22 cellular contexts compared by ENCODE assay signal in the genomic region with DNA sequence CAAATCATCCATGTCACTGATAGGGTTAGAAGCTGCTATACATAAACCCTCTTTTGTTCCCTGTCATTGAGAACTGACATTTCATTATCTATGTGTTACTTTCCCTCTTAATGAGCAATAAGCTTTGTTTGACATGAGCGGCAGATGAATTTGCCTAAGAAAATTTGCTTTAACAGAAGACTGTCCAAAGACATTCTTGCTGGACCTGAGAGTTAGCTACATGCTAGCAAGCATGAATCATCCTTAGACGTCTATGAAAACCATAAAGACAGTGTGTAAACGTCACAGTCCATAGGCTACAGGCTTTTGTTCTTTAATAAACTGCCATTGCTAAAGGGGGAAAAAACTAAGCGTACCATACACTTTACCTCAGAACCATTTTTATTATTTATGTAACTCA.
DNase-seq lines count a peak whose midpoint lies in the region; ATAC-seq and TF ChIP-seq lines count a peak whose summit lies in the region.
"Had no signal": no experiment of that assay in that cellular context is flagged by ENCODE, and none has a peak within 500 bp of the region (broad histone marks: within the 10 kb centered on the region; RNA-seq: fewer than 3 reads in every experiment).

No MANE protein-coding gene starts in this region.

- H3K4me3 ChIP-seq in GM23248, result no peak overlapping the region
- no peak overlapping the region for H3K4me3 ChIP-seq in RWPE2 (ENCODE audit: severe bottlenecking)
- no peak overlapping the region for H3K4me3 ChIP-seq in epithelial cell of esophagus (ENCODE audit: low read length)
- H3K4me3 ChIP-seq in osteoblast (ENCODE audit: insufficient read depth, low read length), result no peak overlapping the region
- H3K4me3 ChIP-seq: body of pancreas, colonic mucosa, PC-9 had no signal

- H3F3A ChIP-seq in GM23248 (ENCODE audit: insufficient read depth), result no peaks in the 10 kb centered on the region

- 53 to 57% methylated on average over 4 of the region's 4 CpGs for WGBS in GM23248 (ENCODE audit: low coverage in 1 of 2, low lambda C conversion rate in 2 of 2, missing lambda C conversion rate in 2 of 2), 2 experiments

- no peak overlapping the region for H3K9ac ChIP-seq in GM23248
- H3K9ac ChIP-seq: parathyroid adenoma had no signal

- H4K20me1 ChIP-seq in GM23248 (ENCODE audit: insufficient read depth) (no peaks in the 10 kb centered on the region), osteoblast (ENCODE audit: insufficient read depth, low read length) (no peaks in the 10 kb centered on the region)

- H3K4me2 ChIP-seq in GM23248 (ENCODE audit: unreplicated experiment) (no peak overlapping the region), osteoblast (ENCODE audit: insufficient read depth, low read length) (no peak overlapping the region)
- H3K4me2 ChIP-seq: PC-9 had no signal

- TF ChIP-seq CTCF in RWPE2 (IDR thresholded peaks at IDR 0.05; ENCODE audit: poor library complexity, severe bottlenecking) (no peak), epithelial cell of esophagus (IDR thresholded peaks at IDR 0.05; ENCODE audit: insufficient read depth, low read depth, low read length, missing control alignments) (no peak), osteoblast (IDR thresholded peaks at IDR 0.05; ENCODE audit: extremely low read depth, low read depth, low read length) (no peak)

- POLR2A ChIA-PET in HEK293T (lab: Yijun Ruan, JAX), result no interaction called here

- H3K27ac ChIP-seq in GM23248 (no peak overlapping the region), RWPE2 (ENCODE audit: poor library complexity, severe bottlenecking) (no peak overlapping the region), osteoblast (ENCODE audit: low read depth, low read length) (no peak overlapping the region)
- H3K27ac ChIP-seq: body of pancreas, colonic mucosa, parathyroid adenoma, PC-9 had no signal

- H3K9me2 ChIP-seq in GM23248 (ENCODE audit: insufficient read depth), result no peaks in the 10 kb centered on the region

- H3K79me2 ChIP-seq in GM23248 (ENCODE audit: insufficient read depth), result no peaks in the 10 kb centered on the region
- no peaks in the 10 kb centered on the region for H3K79me2 ChIP-seq in osteoblast (ENCODE audit: insufficient read depth, low read length)
- H3K79me2 ChIP-seq: parathyroid adenoma had no signal

- H3K27me3 ChIP-seq in GM23248 (replicated peaks; ENCODE audit: insufficient read depth), result no peaks in the 10 kb centered on the region
- H3K27me3 ChIP-seq in RWPE2 (ENCODE audit: insufficient read depth, poor library complexity, severe bottlenecking), result peaks cover 4% of the 10 kb centered on the region
- no peaks in the 10 kb centered on the region for H3K27me3 ChIP-seq in osteoblast (ENCODE audit: insufficient read depth, low read length)
- H3K27me3 ChIP-seq: body of pancreas, colonic mucosa had no signal

- no peaks in the 10 kb centered on the region for H3K4me1 ChIP-seq in GM23248 (ENCODE audit: insufficient read depth)
- H3K4me1 ChIP-seq in RWPE2 (ENCODE audit: insufficient read depth, poor library complexity, severe bottlenecking), result no peaks in the 10 kb centered on the region
- H3K4me1 ChIP-seq in osteoblast (ENCODE audit: insufficient read depth, low read length), result no peaks in the 10 kb centered on the region
- H3K4me1 ChIP-seq: body of pancreas, colonic mucosa, parathyroid adenoma had no signal

- DNase-seq in GM23248 (peak; percentile 39), RWPE2 (ENCODE audit: low spot score) (no peak), epithelial cell of esophagus (ENCODE audit: low read depth) (peak; percentile 57), osteoblast (ENCODE audit: insufficient read length, low spot score, missing footprints) (peak; percentile 25), HEK293T (ENCODE audit: extremely low spot score) (no peak)
- DNase-seq in activated CD4-positive, CD25-positive, alpha-beta regulatory T cell treated with anti-CD3 and anti-CD28 coated beads, Interleukin-2, amount 50 U/mL, for 72 hours, result no peak
- DNase-seq: activated CD4-positive, alpha-beta T cell treated with anti-CD3 and anti-CD28 coated beads, Interleukin-2, amount 10 ng/mL, durations not matched to agents 7 days and 5 days; colonic mucosa; effector memory CD8-positive, alpha-beta T cell; head of caudate nucleus; natural killer cell; NCI-H1694; NCI-H2227 treated with DMSO at 0.1 percent for 48 hours; PC-9; stimulated activated CD8-positive, alpha-beta memory T cell treated with anti-CD3 and anti-CD28 coated beads, Interleukin-4, amount 100 ng/mL, for 48 hours; T-helper 17 cell had no signal

- H2AFZ ChIP-seq in GM23248 (no peak overlapping the region), osteoblast (ENCODE audit: low read length) (no peak overlapping the region)
- H2AFZ ChIP-seq: parathyroid adenoma, PC-9 had no signal

- in situ Hi-C loops in GM23248 (cut with MboI), result no loop called here

- H3K9me3 ChIP-seq in GM23248 (ENCODE audit: low read depth) (no peaks in the 10 kb centered on the region), RWPE2 (ENCODE audit: severe bottlenecking) (no peaks in the 10 kb centered on the region), osteoblast (ENCODE audit: low read depth, low read length) (no peaks in the 10 kb centered on the region)
- H3K9me3 ChIP-seq: body of pancreas, colonic mucosa had no signal

- no peaks in the 10 kb centered on the region for H3K36me3 ChIP-seq in GM23248 (ENCODE audit: low read depth)
- no peaks in the 10 kb centered on the region for H3K36me3 ChIP-seq in RWPE2 (ENCODE audit: low read depth)
- no peaks in the 10 kb centered on the region for H3K36me3 ChIP-seq in osteoblast (ENCODE audit: insufficient read depth, low read length)
- H3K36me3 ChIP-seq: colonic mucosa had no signal

- CTCF ChIA-PET in HEK293T (lab: Yijun Ruan, JAX), result no interaction called here

- ATAC-seq in RWPE2 (ENCODE audit: low read depth), result peak; percentile 35; the same call in 1 of the 3 replicates
- no peak for ATAC-seq in HG03439 (IDR thresholded peaks at IDR 0.05; ENCODE audit: unreplicated experiment)
- ATAC-seq: activated naive CD4-positive, alpha-beta T cell treated with anti-CD3 and anti-CD28 coated beads, Interleukin-2, amount 50 U/mL, for 72 hours; activated T-helper 17 cell treated with anti-CD3 and anti-CD28 coated beads, Interleukin-2, amount 50 U/mL, for 72 hours; effector memory CD8-positive, alpha-beta T cell; natural killer cell; sciatic nerve; T-helper 17 cell had no signal

TF ChIP-seq in HEK293T, 16 proteins besides CTCF, POLR2A, EP300 and RAD21:
- TF ChIP-seq ARNT (IDR thresholded peaks at IDR 0.05) (no peak), HDGF (IDR thresholded peaks at IDR 0.05; ENCODE audit: borderline replicate concordance) (no peak), TARDBP (IDR thresholded peaks at IDR 0.05) (no peak), CTBP1 (IDR thresholded peaks at IDR 0.05; ENCODE audit: borderline replicate concordance) (no peak), ZNF384 (IDR thresholded peaks at IDR 0.05) (no peak), L3MBTL2 (conservative IDR thresholded peaks at IDR 0.05) (no peak), SP1 (IDR thresholded peaks at IDR 0.05) (no peak), PKNOX1 (IDR thresholded peaks at IDR 0.05) (no peak), FOXA1 (IDR thresholded peaks at IDR 0.05) (no peak), FOXK2 (IDR thresholded peaks at IDR 0.05) (no peak), BHLHE40 (IDR thresholded peaks at IDR 0.05; ENCODE audit: borderline replicate concordance) (no peak)

Comparison
In these comparisons a context has a peak if more than half of its experiments do, and no peak if none do; other contexts are left out.
1. DNase-seq: peak in GM23248 (single experiment), epithelial cell of esophagus (single experiment) and osteoblast (single experiment); none in RWPE2 (single experiment), activated CD4-positive, CD25-positive, alpha-beta regulatory T cell treated with anti-CD3 and anti-CD28 coated beads, Interleukin-2, amount 50 U/mL, for 72 hours (single experiment) and HEK293T (single experiment).